Comparison of ENCODE assay signal across 8 cellular contexts in the genomic region with DNA sequence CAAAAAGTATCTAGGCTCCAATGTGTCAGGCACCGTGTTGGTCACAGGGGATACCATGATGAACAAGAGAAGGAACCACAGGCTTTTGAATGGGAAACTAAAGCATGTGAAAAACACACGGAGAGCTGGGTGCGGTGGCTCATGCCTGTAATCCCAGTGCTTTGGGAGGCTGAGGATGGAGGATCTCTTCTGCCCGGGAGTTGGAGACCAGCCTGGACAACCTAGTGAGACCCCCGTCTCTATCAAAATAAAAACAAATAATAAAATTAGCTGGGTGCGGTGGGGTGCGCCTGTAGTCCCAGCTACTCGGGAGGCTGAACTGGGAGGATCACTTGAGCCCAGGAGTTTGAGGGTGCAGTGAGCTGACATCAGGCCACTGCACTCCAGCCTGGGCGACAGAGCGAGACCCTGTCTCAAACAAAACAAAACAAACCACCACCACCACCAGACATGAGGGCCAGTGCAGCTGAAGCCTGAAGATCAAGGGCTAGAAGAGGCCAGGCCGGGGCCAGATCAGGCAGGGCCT. TPM values are rescaled to one million over a fixed set of nuclear protein-coding genes. Genes with fewer than 3 reads are reported as not detected.
DNase-seq lines count a peak whose midpoint lies in the region; ATAC-seq and TF ChIP-seq lines count a peak whose summit lies in the region.

No MANE protein-coding gene starts in this region.

- peak overlapping the region; percentile 78 for H3K4me3 ChIP-seq in GM23248
- H3K4me3 ChIP-seq in right atrium auricular region = peak overlapping the region; percentile 83 to 94
- peak overlapping the region; percentile 72 for H3K4me3 ChIP-seq in smooth muscle cell
- peak overlapping the region in 1 of 2 donors; percentile 64 for H3K4me3 ChIP-seq in aorta (ENCODE audit: low read length in 2 of 2)

- H3K27me3 ChIP-seq in GM23248 (replicated peaks; ENCODE audit: insufficient read depth) (no peaks in the 10 kb centered on the region), right atrium auricular region (no peaks in the 10 kb centered on the region), smooth muscle cell (ENCODE audit: low read depth) (no peaks in the 10 kb centered on the region), aorta (ENCODE audit: control insufficient read depth in 1 of 2, insufficient read depth in 2 of 2, low read length in 1 of 2) (no peaks in the 10 kb centered on the region)

- WGBS in GM23248 (ENCODE audit: low coverage in 1 of 2, low lambda C conversion rate in 2 of 2, missing lambda C conversion rate in 2 of 2), 2 experiments = 83% methylated on average over 11 of the region's 11 CpGs
- 80% methylated on average over 11 of the region's 11 CpGs for WGBS in smooth muscle cell (ENCODE audit: low lambda C conversion rate)
- 68 to 72% methylated on average over 11 of the region's 11 CpGs for WGBS in aorta, 2 donors

- intact Hi-C loops in aorta (cut with DNase I) = loop anchor here in 1 of 2 donors (5.0 kb wide), 1 partner anchor 41 kb away; a partner anchor contains a TSS

- H3K4me1 ChIP-seq in GM23248 (ENCODE audit: insufficient read depth) = peaks cover 40% of the 10 kb centered on the region
- H3K4me1 ChIP-seq in right atrium auricular region = peaks cover 0 to 17% of the 10 kb centered on the region in 2 donors
- peaks cover 9% of the 10 kb centered on the region for H3K4me1 ChIP-seq in smooth muscle cell (ENCODE audit: low read depth)
- no peaks in the 10 kb centered on the region for H3K4me1 ChIP-seq in aorta (ENCODE audit: control insufficient read depth in 1 of 2, insufficient read depth in 2 of 2, low read length in 2 of 2)

- H2AFZ ChIP-seq in GM23248 (peak overlapping the region; percentile 89), smooth muscle cell (ENCODE audit: low read depth) (peak overlapping the region; percentile 71)

- H3K4me3 Mint-ChIP-seq in T-helper 17 cell = peak overlapping the region; percentile 92

- H4K20me1 ChIP-seq in GM23248 (ENCODE audit: insufficient read depth) (no peaks in the 10 kb centered on the region), smooth muscle cell (ENCODE audit: low read depth) (no peaks in the 10 kb centered on the region)

- H3K9me3 ChIP-seq in GM23248 (ENCODE audit: low read depth) (no peaks in the 10 kb centered on the region), T-helper 17 cell (ENCODE audit: control insufficient read depth, low read length, poor library complexity, severe bottlenecking) (no peaks in the 10 kb centered on the region), right atrium auricular region (no peaks in the 10 kb centered on the region), smooth muscle cell (replicated peaks; ENCODE audit: low read depth) (no peaks in the 10 kb centered on the region), aorta (ENCODE audit: control insufficient read depth, low read length) (no peaks in the 10 kb centered on the region)

- DNase-seq in GM23248 = no peak
- DNase-seq in T-helper 17 cell = no peak
- DNase-seq in right atrium auricular region (ENCODE audit: low spot score) = no peak
- DNase-seq in smooth muscle cell (lab: John Stamatoyannopoulos, UW; ENCODE audit: unreplicated experiment) = no peak
- no peak for DNase-seq in NCI-H2107 (lab: John Stamatoyannopoulos, UW)
- DNase-seq in NCI-H187 treated with DMSO at 0.1 percent for 48 hours (lab: John Stamatoyannopoulos, UW) = no peak
- DNase-seq in GM20000 (ENCODE audit: low spot score) = no peak
- DNase-seq in aorta = no peak

- no peaks in the 10 kb centered on the region for H3K27me3 Mint-ChIP-seq in T-helper 17 cell

- H3K27ac ChIP-seq in GM23248 (peak overlapping the region; percentile 94), right atrium auricular region (peak overlapping the region; percentile 85 to 90), smooth muscle cell (ENCODE audit: low read depth) (peak overlapping the region; percentile 91), aorta (ENCODE audit: low read depth in 1 of 2, low read length in 2 of 2) (peak overlapping the region in 1 of 2 donors; percentile 4)

- H3K9ac ChIP-seq in GM23248 (peak overlapping the region; percentile 83), smooth muscle cell (ENCODE audit: low read depth) (peak overlapping the region; percentile 74)

- H3K79me2 ChIP-seq in GM23248 (ENCODE audit: insufficient read depth) (peaks cover 38% of the 10 kb centered on the region), smooth muscle cell (ENCODE audit: low read depth) (peaks cover 3% of the 10 kb centered on the region)

- no peak for ATAC-seq in T-helper 17 cell
- no peak for ATAC-seq in aorta (ENCODE audit: low FRiP score)

- H3K36me3 Mint-ChIP-seq in T-helper 17 cell (ENCODE audit: low read depth) = peaks cover 6% of the 10 kb centered on the region

- peak overlapping the region; percentile 85 for H3K4me2 ChIP-seq in GM23248 (ENCODE audit: unreplicated experiment)
- H3K4me2 ChIP-seq in smooth muscle cell = peak overlapping the region; percentile 88

- H3F3A ChIP-seq in GM23248 (ENCODE audit: insufficient read depth) (peaks cover 65% of the 10 kb centered on the region), smooth muscle cell (ENCODE audit: low read depth) (peaks cover 66% of the 10 kb centered on the region)

- peak overlapping the region; percentile 96 for H3K27ac Mint-ChIP-seq in T-helper 17 cell

- H3K36me3 ChIP-seq in GM23248 (ENCODE audit: low read depth) (peaks cover 16% of the 10 kb centered on the region; the same call in 1 of the 2 replicates), right atrium auricular region (peaks cover 30% of the 10 kb centered on the region), smooth muscle cell (ENCODE audit: low read depth) (no peaks in the 10 kb centered on the region), aorta (ENCODE audit: control insufficient read depth in 1 of 2, insufficient read depth in 2 of 2, low read length in 1 of 2) (peaks cover 0 to 8% of the 10 kb centered on the region in 2 donors)

- in situ Hi-C loops in GM23248 (cut with MboI) = no loop called here

- TF ChIP-seq CTCF in right atrium auricular region (IDR thresholded peaks at IDR 0.05) = no peak
- no peak for TF ChIP-seq CTCF in smooth muscle cell (IDR thresholded peaks at IDR 0.05; ENCODE audit: borderline replicate concordance, insufficient read depth, poor library complexity, severe bottlenecking)
- TF ChIP-seq CTCF in GM20000 (IDR thresholded peaks at IDR 0.05; ENCODE audit: extremely low read depth, missing control alignments) = no peak

- H3K4me1 Mint-ChIP-seq in T-helper 17 cell = peaks cover 12% of the 10 kb centered on the region

- no peaks in the 10 kb centered on the region for H3K9me2 ChIP-seq in GM23248 (ENCODE audit: insufficient read depth)

RNA-seq across cellular contexts. Expression of a gene that starts 0.6 kb away (rescaled TPM):
- 59.1 and 79.1 TPM in 2 replicates for total RNA-seq in GM23248 (2014; rRNA removed; shearing (Covaris generic))
- polyA plus RNA-seq in GM23248 (2016; fragmentation: Nextera tagmentation; extraction: Ambion mirVana) (214 and 223 TPM in 2 replicates), smooth muscle cell (251 and 259 TPM in 2 replicates), aorta (100 to 1,000 TPM in 1 of 2 donors, 10 to 100 TPM in 1; 73.9 to 132 TPM)
- total RNA-seq in T-helper 17 cell (10 to 100 TPM; 62.5 to 64.7 TPM), right atrium auricular region (10 to 100 TPM; 46.7 to 64.2 TPM), smooth muscle cell (71.9 and 107 TPM in 2 replicates), aorta (10 to 100 TPM; 79.7 to 81.0 TPM)

RNA-seq across cellular contexts. Expression of a gene that starts 6.6 kb away (rescaled TPM):
- total RNA-seq in GM23248 (2014; rRNA removed; shearing (Covaris generic)) = 13.8 and 24.9 TPM in 2 replicates
- 13.3 and 15.0 TPM in 2 replicates for polyA plus RNA-seq in GM23248 (2016; fragmentation: Nextera tagmentation; extraction: Ambion mirVana)
- 10 to 100 TPM; 42.3 to 45.2 TPM for total RNA-seq in T-helper 17 cell
- 10 to 100 TPM; 11.8 to 16.1 TPM for total RNA-seq in right atrium auricular region
- 21.2 and 21.6 TPM in 2 replicates for total RNA-seq in smooth muscle cell
- polyA plus RNA-seq in smooth muscle cell = 22.0 and 25.2 TPM in 2 replicates
- 10 to 100 TPM; 22.0 to 26.7 TPM for total RNA-seq in aorta
- 10 to 100 TPM in 1 of 2 donors, 1 to 10 TPM in 1; 6.3 to 24.1 TPM for polyA plus RNA-seq in aorta

RNA-seq across cellular contexts. Expression of a gene that starts 13.0 kb away (rescaled TPM):
- 61.3 and 93.1 TPM in 2 replicates for total RNA-seq in GM23248 (2014; rRNA removed; shearing (Covaris generic))
- polyA plus RNA-seq in GM23248 (2016; fragmentation: Nextera tagmentation; extraction: Ambion mirVana) (49.6 and 53.7 TPM in 2 replicates), smooth muscle cell (56.9 and 59.7 TPM in 2 replicates), aorta (10 to 100 TPM; 47.2 to 90.8 TPM)
- total RNA-seq in T-helper 17 cell (100 to 1,000 TPM; 111 to 119 TPM), right atrium auricular region (10 to 100 TPM in 1 of 2 donors, 1 to 10 TPM in 1; 8.3 to 13.0 TPM), smooth muscle cell (36.4 and 47.6 TPM in 2 replicates), aorta (10 to 100 TPM; 27.1 to 45.8 TPM)

RNA-seq across cellular contexts. Expression of a gene that starts 13.3 kb away (rescaled TPM):
- 13.7 and 16.2 TPM in 2 replicates for total RNA-seq in GM23248 (2014; rRNA removed; shearing (Covaris generic))
- polyA plus RNA-seq in GM23248 (2016; fragmentation: Nextera tagmentation; extraction: Ambion mirVana) (18.7 and 19.4 TPM in 2 replicates), smooth muscle cell (16.9 and 17.7 TPM in 2 replicates), aorta (10 to 100 TPM in 1 of 2 donors, 1 to 10 TPM in 1; 8.1 to 60.9 TPM)
- total RNA-seq in T-helper 17 cell (1 to 10 TPM; 8.6 to 9.3 TPM), right atrium auricular region (10 to 100 TPM; 12.2 to 12.4 TPM), smooth muscle cell (10.1 and 18.0 TPM in 2 replicates), aorta (10 to 100 TPM; 14.9 to 20.5 TPM)

RNA-seq across cellular contexts. Expression of a gene that starts 31.0 kb away (rescaled TPM):
- 40.5 and 69.8 TPM in 2 replicates for total RNA-seq in GM23248 (2014; rRNA removed; shearing (Covaris generic))
- polyA plus RNA-seq in GM23248 (2016; fragmentation: Nextera tagmentation; extraction: Ambion mirVana) (53.0 and 55.2 TPM in 2 replicates), smooth muscle cell (78.0 and 83.9 TPM in 2 replicates), aorta (10 to 100 TPM; 24.2 to 39.3 TPM)
- total RNA-seq in T-helper 17 cell (10 to 100 TPM; 40.7 to 45.3 TPM), right atrium auricular region (10 to 100 TPM; 41.7 to 49.1 TPM), smooth muscle cell (26.6 and 61.0 TPM in 2 replicates), aorta (10 to 100 TPM; 31.7 to 38.7 TPM)
